Comparison of ENCODE assay signal across 9 cellular contexts in the genomic region with DNA sequence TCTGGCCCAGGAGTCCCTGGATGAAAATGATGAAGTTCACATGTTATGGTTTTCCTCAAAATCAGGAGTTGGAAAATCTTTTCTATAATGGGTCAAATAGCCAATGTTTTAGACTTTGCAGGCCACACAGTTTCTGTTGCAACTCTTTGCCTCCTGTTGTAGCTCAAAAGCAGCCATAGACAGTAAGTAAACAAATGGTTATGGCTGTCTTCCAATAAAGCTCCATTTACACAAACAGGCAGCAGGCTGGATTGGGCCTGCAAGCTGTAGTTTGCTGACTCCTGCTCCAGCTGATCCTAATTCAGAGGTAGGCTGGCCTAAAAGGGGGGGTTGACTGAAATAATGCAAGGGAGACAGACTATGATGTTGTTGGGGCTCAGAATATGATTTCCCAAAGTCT. TPM values are rescaled to one million over a fixed set of nuclear protein-coding genes. Genes with fewer than 3 reads are reported as not detected.
DNase-seq lines count a peak whose midpoint lies in the region; ATAC-seq and TF ChIP-seq lines count a peak whose summit lies in the region.
"Had no signal": no experiment of that assay in that cellular context is flagged by ENCODE, and none has a peak within 500 bp of the region (broad histone marks: within the 10 kb centered on the region; RNA-seq: fewer than 3 reads in every experiment).

No MANE protein-coding gene starts in this region.

- no peaks in the 10 kb centered on the region for H3K9me3 ChIP-seq in fibroblast of lung (ENCODE audit: control insufficient read depth, insufficient read depth, low read depth, low read length)

- H2AFZ ChIP-seq in fibroblast of lung (ENCODE audit: low read length) = no peak overlapping the region

- H3K4me2 ChIP-seq in fibroblast of lung (ENCODE audit: extremely low read depth, insufficient read depth, low read length) = no peak overlapping the region

- no peak overlapping the region for H3K9ac ChIP-seq in fibroblast of lung (ENCODE audit: insufficient read depth, low read length)

- TF ChIP-seq CTCF in fibroblast of lung (conservative IDR thresholded peaks at IDR 0.05 in 1 of 2, IDR thresholded peaks at IDR 0.05 in 1 of 2; ENCODE audit: low read depth in 1 of 2, low read length in 2 of 2) = no peak

- H3K4me1 ChIP-seq in fibroblast of lung (ENCODE audit: control insufficient read depth, extremely low read depth, insufficient read depth, low read length) = peaks cover 8% of the 10 kb centered on the region

- ATAC-seq in GM18907 (IDR thresholded peaks at IDR 0.05; ENCODE audit: unreplicated experiment) = no peak
- no peak for ATAC-seq in GM21576 (IDR thresholded peaks at IDR 0.05; ENCODE audit: unreplicated experiment)

- no peak overlapping the region for H3K27ac ChIP-seq in fibroblast of lung (ENCODE audit: insufficient read depth, low read length)

- H3K27me3 ChIP-seq in fibroblast of lung (ENCODE audit: control insufficient read depth, insufficient read depth, low read length) = peaks cover 3% of the 10 kb centered on the region

- peak; percentile 11 for DNase-seq in EL
- DNase-seq in NCI-H446 treated with DMSO at 0.1 percent for 48 hours (lab: John Stamatoyannopoulos, UW) = peak; percentile 69
- DNase-seq in fibroblast of lung (ENCODE audit: low read depth in 2 of 2) = peak; percentile 12 to 96
- DNase-seq in skeletal muscle cell (ENCODE audit: low read depth) = peak; percentile 10
- no peak for DNase-seq in AML-193 (lab: John Stamatoyannopoulos, UW)
- no peak for DNase-seq in HuH-7 (ENCODE audit: low spot score)
- DNase-seq: activated naive CD8-positive, alpha-beta T cell treated with anti-CD3 and anti-CD28 coated beads for 36 hours had no signal

- no peaks in the 10 kb centered on the region for H3K36me3 ChIP-seq in fibroblast of lung (ENCODE audit: control insufficient read depth, insufficient read depth, low read length)

- H3K79me2 ChIP-seq in fibroblast of lung (ENCODE audit: control insufficient read depth, insufficient read depth, low read length) = no peaks in the 10 kb centered on the region

- no peaks in the 10 kb centered on the region for H4K20me1 ChIP-seq in fibroblast of lung (ENCODE audit: control insufficient read depth, extremely low read depth, insufficient read depth, low read length)

- no peak overlapping the region for H3K4me3 ChIP-seq in fibroblast of lung (replicated peaks in 1 of 4; ENCODE audit: control extremely low read depth in 1 of 4, insufficient read depth in 1 of 4, low read depth in 3 of 4, low read length in 4 of 4)
- no peak overlapping the region for H3K4me3 ChIP-seq in skeletal muscle cell (ENCODE audit: low read depth, low read length)

RNA-seq across cellular contexts. Expression of gene METTL24, which starts 33.0 kb away (rescaled TPM):
- total RNA-seq in fibroblast of lung = 2.6 TPM in 2 replicates
- 0.05 and 0.18 TPM in 2 replicates for polyA plus RNA-seq in fibroblast of lung
- polyA plus RNA-seq in fibroblast of lung (2012) = not detected in 2 replicates
- not detected in 2 replicates for polyA minus RNA-seq in fibroblast of lung (ENCODE audit: low replicate concordance)

Comparison
In these comparisons a context has a peak if more than half of its experiments do, and no peak if none do; other contexts are left out.
1. DNase-seq: peak in EL (single experiment), NCI-H446 treated with DMSO at 0.1 percent for 48 hours (single experiment), fibroblast of lung (2 of 2) and skeletal muscle cell (single experiment); none in AML-193 (0 of 2) and HuH-7 (single experiment).